In the genomic region with DNA sequence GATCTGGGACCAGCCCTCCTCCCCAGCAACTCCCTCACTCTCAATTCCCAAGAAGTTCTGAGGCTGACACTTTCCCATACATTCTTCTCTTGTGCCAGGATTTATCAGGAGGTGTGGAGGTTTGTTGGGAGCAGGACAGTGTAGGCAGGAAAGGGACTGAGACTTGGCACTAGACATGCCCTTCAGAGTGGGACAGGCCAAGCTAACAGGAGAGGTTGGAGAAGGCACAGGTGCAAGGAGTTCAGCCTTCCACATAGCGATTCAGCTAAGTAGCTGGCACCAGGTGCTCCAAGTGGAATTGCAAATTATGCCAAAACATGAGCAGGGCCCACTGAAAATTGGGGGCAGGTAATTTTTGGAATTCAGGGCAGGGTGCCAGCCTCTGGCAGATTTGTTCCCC, we compare ENCODE assay signal across 21 cellular contexts.
DNase-seq lines count a peak whose midpoint lies in the region; ATAC-seq and TF ChIP-seq lines count a peak whose summit lies in the region.
"Had no signal": no experiment of that assay in that cellular context is flagged by ENCODE, and none has a peak within 500 bp of the region (broad histone marks: within the 10 kb centered on the region; RNA-seq: fewer than 3 reads in every experiment).

No MANE protein-coding gene starts in this region.

- H3K18ac ChIP-seq in IMR-90 (ENCODE audit: low read depth, low read length): peak overlapping the region; percentile 27; the same call in 1 of the 2 replicates

- dilution Hi-C loops in IMR-90 (cut with HindIII; ENCODE audit: low sequenced_read_pairs, unreplicated experiment): no loop called here

- H4K91ac ChIP-seq in IMR-90 (ENCODE audit: insufficient read depth, low read depth, low read length): no peak overlapping the region

- peaks cover 59% of the 10 kb centered on the region for H3K4me1 Mint-ChIP-seq in activated CD4-positive, alpha-beta T cell treated with anti-CD3 and anti-CD28 coated beads, Interleukin-2, amount 10 ng/mL, durations not matched to agents 24 days and 14 days
- H3K4me1 Mint-ChIP-seq in central memory CD8-positive, alpha-beta T cell: peaks cover 41% of the 10 kb centered on the region
- H3K4me1 Mint-ChIP-seq in natural killer cell: peaks cover 51 to 63% of the 10 kb centered on the region in 2 donors

- H3K27me3 Mint-ChIP-seq in activated CD4-positive, alpha-beta T cell treated with anti-CD3 and anti-CD28 coated beads, Interleukin-2, amount 10 ng/mL, durations not matched to agents 24 days and 14 days: no peaks in the 10 kb centered on the region
- no peaks in the 10 kb centered on the region for H3K27me3 Mint-ChIP-seq in central memory CD8-positive, alpha-beta T cell
- H3K27me3 Mint-ChIP-seq in natural killer cell (ENCODE audit: low read depth in 2 of 2): no peaks in the 10 kb centered on the region

- H2AK5ac ChIP-seq in IMR-90 (ENCODE audit: low read depth, low read length): peak overlapping the region; percentile 68

- no peak overlapping the region for H4K8ac ChIP-seq in IMR-90 (ENCODE audit: low read depth in 2 of 2, low read length in 2 of 2)

- no peak for TF ChIP-seq RAD21 in IMR-90 (IDR thresholded peaks at IDR 0.05; ENCODE audit: low read length)

- BruUV-seq in IMR-90 (replicated peaks; lab: Mats Ljungman, UMichigan): no TSS peak

- H3K36me3 ChIP-seq in IMR-90 (ENCODE audit: control insufficient read depth, insufficient read depth, low read length): no peaks in the 10 kb centered on the region
- no peaks in the 10 kb centered on the region for H3K36me3 ChIP-seq in BE2C
- H3K36me3 ChIP-seq: BLaER1, MG63, Peyer's patch had no signal

- in situ Hi-C loops in IMR-90 (cut with MboI; ENCODE audit: low sequenced_read_pairs): no loop called here

- H3K79me1 ChIP-seq in IMR-90 (ENCODE audit: low read depth in 1 of 2, low read length in 2 of 2): no peaks in the 10 kb centered on the region

- no peak overlapping the region for H3K27ac Mint-ChIP-seq in activated CD4-positive, alpha-beta T cell treated with anti-CD3 and anti-CD28 coated beads, Interleukin-2, amount 10 ng/mL, durations not matched to agents 24 days and 14 days
- H3K27ac Mint-ChIP-seq in central memory CD8-positive, alpha-beta T cell (ENCODE audit: low read depth): peak overlapping the region; percentile 83
- H3K27ac Mint-ChIP-seq in natural killer cell: peak overlapping the region; percentile 89 to 92
- H3K27ac Mint-ChIP-seq: GM23338 had no signal

- no peak overlapping the region for H3K27ac ChIP-seq in IMR-90 (ENCODE audit: insufficient read depth, low read length)
- H3K27ac ChIP-seq: 22Rv1, BLaER1, Peyer's patch had no signal

- H3K56ac ChIP-seq in IMR-90 (ENCODE audit: extremely low read depth, insufficient read depth, low read length): no peak overlapping the region

- H3K9me1 ChIP-seq in IMR-90 (ENCODE audit: insufficient read depth, low read length): peaks cover 10% of the 10 kb centered on the region

- H3K36me3 Mint-ChIP-seq in activated CD4-positive, alpha-beta T cell treated with anti-CD3 and anti-CD28 coated beads, Interleukin-2, amount 10 ng/mL, durations not matched to agents 24 days and 14 days (ENCODE audit: low read depth): peaks cover 6% of the 10 kb centered on the region
- peaks cover 11% of the 10 kb centered on the region for H3K36me3 Mint-ChIP-seq in central memory CD8-positive, alpha-beta T cell (ENCODE audit: insufficient read depth)
- no peaks in the 10 kb centered on the region for H3K36me3 Mint-ChIP-seq in natural killer cell
- H3K36me3 Mint-ChIP-seq: CD4-positive, CD25-positive, alpha-beta regulatory T cell had no signal

- H3K9me3 Mint-ChIP-seq in activated CD4-positive, alpha-beta T cell treated with anti-CD3 and anti-CD28 coated beads, Interleukin-2, amount 10 ng/mL, durations not matched to agents 24 days and 14 days: peaks cover 14% of the 10 kb centered on the region
- peaks cover 13% of the 10 kb centered on the region for H3K9me3 Mint-ChIP-seq in central memory CD8-positive, alpha-beta T cell
- peaks cover 0 to 2% of the 10 kb centered on the region in 2 donors for H3K9me3 Mint-ChIP-seq in natural killer cell

- H3K27me3 ChIP-seq in IMR-90 (ENCODE audit: control insufficient read depth, insufficient read depth, low read length) (no peaks in the 10 kb centered on the region), BE2C (no peaks in the 10 kb centered on the region)
- H3K27me3 ChIP-seq: BLaER1, MG63, Peyer's patch had no signal

- peak; percentile 41 for DNase-seq in activated CD4-positive, alpha-beta T cell treated with anti-CD3 and anti-CD28 coated beads, Interleukin-2, amount 10 ng/mL, durations not matched to agents 24 days and 14 days
- no peak for DNase-seq in activated CD4-positive, alpha-beta T cell treated with anti-CD3 and anti-CD28 coated beads, Interleukin-2, amount 50 U/mL, for 48 hours
- no peak for DNase-seq in IMR-90
- no peak for DNase-seq in central memory CD8-positive, alpha-beta T cell (ENCODE audit: low spot score in 2 of 2)
- DNase-seq in natural killer cell: no peak
- DNase-seq in BE2C: no peak
- no peak for DNase-seq in globus pallidus (ENCODE audit: low spot score)
- no peak for DNase-seq in AML-193 (lab: John Stamatoyannopoulos, UW)
- DNase-seq: ACHN; CD4-positive, CD25-positive, alpha-beta regulatory T cell; H9; MG63; NCI-H2029; NCI-H69; Peyer's patch; SHP77 treated with DMSO at 0.1 percent for 48 hours had no signal

- POLR2A ChIA-PET in IMR-90 (lab: Charles Lee; ENCODE audit: unreplicated experiment): no interaction called here

- no peak for TF ChIP-seq POLR2A in IMR-90 (IDR thresholded peaks at IDR 0.05; ENCODE audit: low read depth, low read length)

- CTCF ChIA-PET in IMR-90 (lab: Yijun Ruan, JAX): interaction anchor here (1.5 kb wide), 1 partner anchor 10 kb away, joined by 3 read pairs; no protein-coding TSS in a partner anchor

- peak overlapping the region; percentile 61 for H2BK20ac ChIP-seq in IMR-90 (ENCODE audit: low read depth, low read length)

- H4K5ac ChIP-seq in IMR-90 (ENCODE audit: low read depth, low read length): no peak overlapping the region

- no CpG with 5 or more reads among the region's 1 CpG for WGBS in IMR-90 (ENCODE audit: extremely low coverage in 2 of 2, insufficient read length in 1 of 2), 2 experiments

- no peak overlapping the region for H2BK5ac ChIP-seq in IMR-90 (ENCODE audit: low read depth, low read length, poor library complexity, severe bottlenecking)

- no peaks in the 10 kb centered on the region for H4K20me1 ChIP-seq in IMR-90 (ENCODE audit: insufficient read depth, low read length)
- H4K20me1 ChIP-seq: BLaER1 had no signal

- no peak for TF ChIP-seq CTCF in IMR-90 (conservative IDR thresholded peaks at IDR 0.05; ENCODE audit: low read depth, low read length)
- no peak for TF ChIP-seq CTCF in natural killer cell (IDR thresholded peaks at IDR 0.05)
- no peak for TF ChIP-seq CTCF in BE2C (IDR thresholded peaks at IDR 0.05; ENCODE audit: low read depth, low read length)

- H2BK120ac ChIP-seq in IMR-90 (ENCODE audit: low read depth, low read length): peak overlapping the region; percentile 58; the same call in 1 of the 2 replicates

- H3K9ac ChIP-seq in IMR-90 (ENCODE audit: low read depth, low read length): no peak overlapping the region
- H3K9ac ChIP-seq: BLaER1 had no signal

- H2BK15ac ChIP-seq in IMR-90 (ENCODE audit: low read depth, low read length): peak overlapping the region; percentile 42; the same call in 1 of the 3 replicates

- no peak overlapping the region for H3K23ac ChIP-seq in IMR-90 (ENCODE audit: low read depth, low read length)

- no peaks in the 10 kb centered on the region for H3K9me3 ChIP-seq in IMR-90 (ENCODE audit: control insufficient read depth, insufficient read depth, low read length)
- H3K9me3 ChIP-seq in BE2C: no peaks in the 10 kb centered on the region
- H3K9me3 ChIP-seq: MG63, Peyer's patch had no signal

- intact Hi-C loops in activated CD4-positive, alpha-beta T cell treated with anti-CD3 and anti-CD28 coated beads, Interleukin-2, amount 10 ng/mL, durations not matched to agents 24 days and 14 days (cut with micrococcal nuclease): loop anchor here (1.0 to 5.0 kb wide), 4 partner anchors 13 to 383 kb away; no protein-coding TSS in a partner anchor
- intact Hi-C loops in IMR-90 (cut with micrococcal nuclease): no loop called here
- intact Hi-C loops in natural killer cell (cut with micrococcal nuclease): loop anchor here (5.0 kb wide), 1 partner anchor 303 kb away; no protein-coding TSS in a partner anchor

- H3K4me2 ChIP-seq in IMR-90 (ENCODE audit: low read depth, low read length): no peak overlapping the region
- H3K4me2 ChIP-seq: BLaER1, GM23338 had no signal

- no peak overlapping the region for H3K4me3 ChIP-seq in IMR-90 (ENCODE audit: insufficient read depth, low read depth, low read length)
- H3K4me3 ChIP-seq in BE2C (ENCODE audit: low read depth, low read length): no peak overlapping the region
- H3K4me3 ChIP-seq: BLaER1, GM23338, K562, MG63, Peyer's patch had no signal

- ATAC-seq in IMR-90 (ENCODE audit: low read depth) (no peak), natural killer cell (no peak)
- ATAC-seq in central memory CD8-positive, alpha-beta T cell (replicated peaks; ENCODE audit: extremely low read depth, poor library complexity, severe bottlenecking): no peak
- ATAC-seq: GM23338, HepG2, K562 had no signal

- peak overlapping the region; percentile 50; the same call in 1 of the 2 replicates for H3K4ac ChIP-seq in IMR-90 (ENCODE audit: low read depth, low read length)

- H3K4me1 ChIP-seq in IMR-90 (ENCODE audit: control insufficient read depth, insufficient read depth, low read length) (peaks cover 12% of the 10 kb centered on the region; the same call in 1 of the 2 replicates), BE2C (peaks cover 6% of the 10 kb centered on the region)
- H3K4me1 ChIP-seq: Peyer's patch had no signal

- H3K4me3 Mint-ChIP-seq in activated CD4-positive, alpha-beta T cell treated with anti-CD3 and anti-CD28 coated beads, Interleukin-2, amount 10 ng/mL, durations not matched to agents 24 days and 14 days: no peak overlapping the region
- H3K4me3 Mint-ChIP-seq in central memory CD8-positive, alpha-beta T cell: no peak overlapping the region
- H3K4me3 Mint-ChIP-seq in natural killer cell: no peak overlapping the region
- H3K4me3 Mint-ChIP-seq: CD4-positive, CD25-positive, alpha-beta regulatory T cell; GM23338; H9 had no signal

- H2AK9ac ChIP-seq in IMR-90 (replicated peaks; ENCODE audit: low read depth, low read length, poor library complexity): no peak overlapping the region

- H2AFZ ChIP-seq in IMR-90 (replicated peaks; ENCODE audit: low read length, poor library complexity): no peak overlapping the region
- H2AFZ ChIP-seq: GM23338 had no signal

- 0 out of 2 replicates have a peak overlapping the region, but pooled peaks have one; percentile 37 for H3K14ac ChIP-seq in IMR-90 (replicated peaks; ENCODE audit: low read depth, low read length)

TF ChIP-seq in IMR-90, 13 proteins besides CTCF, POLR2A, EP300 and RAD21 (continues in another document):
- no peak for TF ChIP-seq MAZ (IDR thresholded peaks at IDR 0.05; ENCODE audit: borderline replicate concordance, low read depth, low read length)
- TF ChIP-seq MAFK (IDR thresholded peaks at IDR 0.05; ENCODE audit: low read depth, low read length): no peak
